11 cellular contexts compared by ENCODE assay signal in genomic region chr1:162040657-162041056, GRCh38. TPM values are rescaled to one million over a fixed set of nuclear protein-coding genes. Genes with fewer than 3 reads are reported as not detected.
DNase-seq lines count a peak whose midpoint lies in the region; TF ChIP-seq lines count a peak whose summit lies in the region.
"Had no signal": no experiment of that assay in that cellular context is flagged by ENCODE, and none has a peak within 500 bp of the region (broad histone marks: within the 10 kb centered on the region; RNA-seq: fewer than 3 reads in every experiment).

No MANE protein-coding gene starts in this region.

- H3K36me3 ChIP-seq in NT2/D1 (ENCODE audit: insufficient read depth, insufficient read length, low read length): no peaks in the 10 kb centered on the region

- TF ChIP-seq CTCF in choroid plexus epithelial cell (conservative IDR thresholded peaks at IDR 0.05; ENCODE audit: low read depth, low read length): peak; percentile 80
- TF ChIP-seq CTCF in progenitor cell of endocrine pancreas (IDR thresholded peaks at IDR 0.05; ENCODE audit: unreplicated experiment): peak; percentile 48

- H3K4me3 Mint-ChIP-seq in progenitor cell of endocrine pancreas (ENCODE audit: low read depth): no peak overlapping the region
- H3K4me3 Mint-ChIP-seq: activated CD4-positive, alpha-beta memory T cell treated with anti-CD3 and anti-CD28 coated beads for 36 hours; IgD-negative memory B cell had no signal

- DNase-seq in NCI-H526 (lab: John Stamatoyannopoulos, UW) (peak; percentile 28 to 65), NCI-H526 treated with DMSO at 0.1 percent for 48 hours (lab: John Stamatoyannopoulos, UW) (no peak), NT2/D1 (ENCODE audit: low read depth, low spot score) (peak; percentile 50), choroid plexus epithelial cell (ENCODE audit: low read depth) (peak; percentile 83), progenitor cell of endocrine pancreas (ENCODE audit: low spot score, unreplicated experiment) (no peak), SK-N-DZ (ENCODE audit: low spot score) (no peak), NCI-H748 (lab: John Stamatoyannopoulos, UW; ENCODE audit: unreplicated experiment) (no peak)
- no peak for DNase-seq in activated CD4-positive, alpha-beta T cell treated with anti-CD3 and anti-CD28 coated beads for 4 hours
- DNase-seq: activated CD4-positive, alpha-beta memory T cell treated with anti-CD3 and anti-CD28 coated beads for 36 hours had no signal

- H3K4me3 ChIP-seq in NT2/D1 (ENCODE audit: insufficient read length, low read depth) (no peak overlapping the region), choroid plexus epithelial cell (ENCODE audit: low read depth, low read length) (no peak overlapping the region)

- no peaks in the 10 kb centered on the region for H3K36me3 Mint-ChIP-seq in progenitor cell of endocrine pancreas (ENCODE audit: insufficient read depth)
- H3K36me3 Mint-ChIP-seq: IgD-negative memory B cell had no signal

- H3K4me1 Mint-ChIP-seq in progenitor cell of endocrine pancreas (ENCODE audit: low read depth): no peaks in the 10 kb centered on the region
- H3K4me1 Mint-ChIP-seq: IgD-negative memory B cell had no signal

- peaks cover 16% of the 10 kb centered on the region for H3K27me3 Mint-ChIP-seq in progenitor cell of endocrine pancreas

- H3K27ac Mint-ChIP-seq in progenitor cell of endocrine pancreas: no peak overlapping the region
- H3K27ac Mint-ChIP-seq: activated CD4-positive, alpha-beta memory T cell treated with anti-CD3 and anti-CD28 coated beads for 36 hours; IgD-negative memory B cell had no signal

- H3K9me3 Mint-ChIP-seq in progenitor cell of endocrine pancreas (ENCODE audit: low read depth): no peaks in the 10 kb centered on the region

- H3K9ac ChIP-seq in NT2/D1 (ENCODE audit: insufficient read length, low read depth): no peak overlapping the region
- H3K9ac ChIP-seq: parathyroid adenoma had no signal

- peaks cover 2% of the 10 kb centered on the region for H3K4me1 ChIP-seq in NT2/D1 (ENCODE audit: insufficient read depth, insufficient read length)
- H3K4me1 ChIP-seq: parathyroid adenoma had no signal

- H3K9me3 ChIP-seq in NT2/D1 (ENCODE audit: insufficient read depth, low read length): no peaks in the 10 kb centered on the region; the same call in 1 of the 2 replicates

- no peaks in the 10 kb centered on the region for H3K27me3 ChIP-seq in NT2/D1 (ENCODE audit: insufficient read depth, insufficient read length)

RNA-seq across cellular contexts. Expression of gene OLFML2B, which starts 17.0 kb away (rescaled TPM):
- total RNA-seq in progenitor cell of endocrine pancreas: 0.67 and 1.8 TPM in 2 replicates
- 1.1 and 2.1 TPM in 2 replicates for polyA plus RNA-seq in SK-N-DZ (2014; cell fraction: cytosol; rRNA removed)
- polyA plus RNA-seq in SK-N-DZ (2014; cell fraction: nucleus; rRNA removed): 0.76 and 1.7 TPM in 2 replicates
- total RNA-seq: activated CD4-positive, alpha-beta memory T cell treated with anti-CD3 and anti-CD28 coated beads for 36 hours had no signal
- polyA plus RNA-seq: IgD-negative memory B cell had no signal

RNA-seq across cellular contexts. Expression of gene NOS1AP, which starts 28.8 kb away (rescaled TPM):
- total RNA-seq in progenitor cell of endocrine pancreas: 5.6 and 6.0 TPM in 2 replicates
- 0.27 and 0.46 TPM in 2 replicates for polyA plus RNA-seq in SK-N-DZ (2014; cell fraction: cytosol; rRNA removed)
- 0.71 and 0.96 TPM in 2 replicates for polyA plus RNA-seq in SK-N-DZ (2014; cell fraction: nucleus; rRNA removed)
- polyA plus RNA-seq: IgD-negative memory B cell had no signal

Comparison
In these comparisons a context has a peak if more than half of its experiments do, and no peak if none do; other contexts are left out.
1. DNase-seq: peak in NCI-H526 (2 of 2), NT2/D1 (single experiment) and choroid plexus epithelial cell (single experiment); none in NCI-H526 treated with DMSO at 0.1 percent for 48 hours (single experiment), progenitor cell of endocrine pancreas (single experiment), activated CD4-positive, alpha-beta T cell treated with anti-CD3 and anti-CD28 coated beads for 4 hours (0 of 2), SK-N-DZ (single experiment) and NCI-H748 (single experiment).